Comparison of ENCODE assay signal across 26 cellular contexts in the genomic region with DNA sequence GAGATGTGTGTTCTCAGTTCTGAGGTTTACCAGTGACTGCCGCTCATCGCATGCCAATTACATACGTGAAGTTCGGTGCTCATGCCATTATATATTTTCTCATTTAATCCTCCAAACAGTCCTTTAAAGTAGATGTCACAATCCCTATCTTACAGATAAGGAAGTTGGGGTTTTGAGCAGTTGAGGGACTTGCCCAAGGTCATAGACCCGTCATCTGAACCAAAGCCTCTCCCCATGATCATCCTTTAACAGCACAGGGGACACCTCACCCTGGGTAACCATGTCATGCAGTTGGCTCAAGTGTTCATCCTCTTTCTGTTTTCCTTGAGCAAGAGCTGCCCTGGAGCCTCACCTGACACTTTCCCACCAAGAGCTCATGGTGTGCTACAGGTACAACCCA.
"Had no signal": no experiment of that assay in that cellular context is flagged by ENCODE, and none has a peak within 500 bp of the region (broad histone marks: within the 10 kb centered on the region; RNA-seq: fewer than 3 reads in every experiment).

No MANE protein-coding gene starts in this region.

- H3K27ac ChIP-seq: coronary artery, left lung, neural progenitor cell, stomach, suprapubic skin, tibial nerve, uterus had no signal

- H3K36me3 ChIP-seq: left lung, neural progenitor cell, stomach, suprapubic skin, tibial nerve, uterus had no signal

- H3K4me1 ChIP-seq: left lung, tibial nerve, uterus had no signal

- H2AFZ ChIP-seq: neural progenitor cell had no signal

- DNase-seq: activated B cell treated with CpG ODN at 0.5 μM for 24 hours; activated CD4-positive, alpha-beta memory T cell treated with anti-CD3 and anti-CD28 coated beads for 36 hours; activated CD4-positive, alpha-beta T cell treated with anti-CD3 and anti-CD28 coated beads for 36 hours; activated effector memory CD4-positive, alpha-beta T cell treated with Interleukin-2 at 50 U/mL for 16 hours; activated naive CD4-positive, alpha-beta T cell treated with anti-CD3 and anti-CD28 coated beads for 36 hours; activated naive CD8-positive, alpha-beta T cell treated with anti-CD3 and anti-CD28 coated beads, Interleukin-2, amount 10 ng/mL, durations not matched to agents 7 days and 5 days; activated T-cell treated with anti-CD3 and anti-CD28 coated beads, Interleukin-2, amount 50 U/mL, for 72 hours; amygdala; cerebellar nuclear complex; endodermal cell; foreskin fibroblast; kidney glomerular epithelial cell; left lung; naive thymus-derived CD8-positive, alpha-beta T cell; small intestine; stimulated activated CD4-positive, alpha-beta T cell treated with anti-CD3 and anti-CD28 coated beads, Interleukin-15, amount 100 ng/mL, for 24 hours; stomach; T-helper 9 cell; uterus had no signal

- H3K4me3 Mint-ChIP-seq: activated B cell treated with CpG ODN at 0.5 μM for 24 hours; activated CD4-positive, alpha-beta memory T cell treated with anti-CD3 and anti-CD28 coated beads for 36 hours; activated CD4-positive, alpha-beta T cell treated with anti-CD3 and anti-CD28 coated beads for 36 hours; activated naive CD4-positive, alpha-beta T cell treated with anti-CD3 and anti-CD28 coated beads for 36 hours; activated naive CD8-positive, alpha-beta T cell treated with anti-CD3 and anti-CD28 coated beads, Interleukin-2, amount 10 ng/mL, durations not matched to agents 7 days and 5 days; activated T-cell treated with anti-CD3 and anti-CD28 coated beads, Interleukin-2, amount 50 U/mL, for 72 hours; endodermal cell; mesothelial cell of epicardium; naive thymus-derived CD8-positive, alpha-beta T cell; neural progenitor cell; stimulated activated memory B cell treated with anti-CD40 and anti-IgM and Interleukin-4, amounts not matched to agents 10 μg/mL and 1 μg/mL and 100 μg/mL, for 72 hours had no signal

- H3K9me3 Mint-ChIP-seq: activated B cell treated with CpG ODN at 0.5 μM for 24 hours; activated CD4-positive, alpha-beta memory T cell treated with anti-CD3 and anti-CD28 coated beads for 36 hours; activated naive CD4-positive, alpha-beta T cell treated with anti-CD3 and anti-CD28 coated beads for 36 hours; activated naive CD8-positive, alpha-beta T cell treated with anti-CD3 and anti-CD28 coated beads, Interleukin-2, amount 10 ng/mL, durations not matched to agents 7 days and 5 days; activated T-cell treated with anti-CD3 and anti-CD28 coated beads, Interleukin-2, amount 50 U/mL, for 72 hours; mesothelial cell of epicardium; naive thymus-derived CD8-positive, alpha-beta T cell; neural progenitor cell; stimulated activated memory B cell treated with anti-CD40 and anti-IgM and Interleukin-4, amounts not matched to agents 10 μg/mL and 1 μg/mL and 100 μg/mL, for 72 hours had no signal

- H3K4me3 ChIP-seq: coronary artery, left lung, lung, neural progenitor cell, stomach, suprapubic skin, tibial nerve, uterus had no signal

- H3K36me3 Mint-ChIP-seq: activated CD4-positive, alpha-beta memory T cell treated with anti-CD3 and anti-CD28 coated beads for 36 hours; activated naive CD8-positive, alpha-beta T cell treated with anti-CD3 and anti-CD28 coated beads, Interleukin-2, amount 10 ng/mL, durations not matched to agents 7 days and 5 days; mesothelial cell of epicardium; naive thymus-derived CD8-positive, alpha-beta T cell; neural progenitor cell; stimulated activated memory B cell treated with anti-CD40 and anti-IgM and Interleukin-4, amounts not matched to agents 10 μg/mL and 1 μg/mL and 100 μg/mL, for 72 hours had no signal

- H3K27ac Mint-ChIP-seq: activated B cell treated with CpG ODN at 0.5 μM for 24 hours; activated CD4-positive, alpha-beta memory T cell treated with anti-CD3 and anti-CD28 coated beads for 36 hours; activated CD4-positive, alpha-beta T cell treated with anti-CD3 and anti-CD28 coated beads for 36 hours; activated naive CD4-positive, alpha-beta T cell treated with anti-CD3 and anti-CD28 coated beads for 36 hours; activated naive CD8-positive, alpha-beta T cell treated with anti-CD3 and anti-CD28 coated beads, Interleukin-2, amount 10 ng/mL, durations not matched to agents 7 days and 5 days; activated T-cell treated with anti-CD3 and anti-CD28 coated beads, Interleukin-2, amount 50 U/mL, for 72 hours; endodermal cell; mesothelial cell of epicardium; naive thymus-derived CD8-positive, alpha-beta T cell; neural progenitor cell; stimulated activated memory B cell treated with anti-CD40 and anti-IgM and Interleukin-4, amounts not matched to agents 10 μg/mL and 1 μg/mL and 100 μg/mL, for 72 hours had no signal

- H3K27me3 ChIP-seq: neural progenitor cell, suprapubic skin, tibial nerve, uterus had no signal

- H3K4me2 ChIP-seq: neural progenitor cell had no signal

- H3K4me1 Mint-ChIP-seq: activated B cell treated with CpG ODN at 0.5 μM for 24 hours; stimulated activated memory B cell treated with anti-CD40 and anti-IgM and Interleukin-4, amounts not matched to agents 10 μg/mL and 1 μg/mL and 100 μg/mL, for 72 hours had no signal

- H3K9ac ChIP-seq: neural progenitor cell had no signal

- H3K9me3 ChIP-seq: left lung, stomach, suprapubic skin, tibial nerve, uterus had no signal
